ENCODE assay signal across 18 cellular contexts in genomic region chr18:3089579-3089978, GRCh38.
DNase-seq lines count a peak whose midpoint lies in the region; ATAC-seq and TF ChIP-seq lines count a peak whose summit lies in the region.
"Had no signal": no experiment of that assay in that cellular context is flagged by ENCODE, and none has a peak within 500 bp of the region (broad histone marks: within the 10 kb centered on the region; RNA-seq: fewer than 3 reads in every experiment).

No MANE protein-coding gene starts in this region.

- H3K9ac ChIP-seq in liver (ENCODE audit: low read depth in 1 of 2, low read length in 2 of 2) = no peak overlapping the region

- no peaks in the 10 kb centered on the region for H3K4me1 Mint-ChIP-seq in Calu3 (ENCODE audit: low read depth, unreplicated experiment)
- H3K4me1 Mint-ChIP-seq: B cell, IgD-negative memory B cell had no signal

- CTCF ChIA-PET in Calu3 (lab: Charles Lee) = interaction anchor here (0.5 to 1.2 kb wide), 2 partner anchors 19 to 513 kb away, joined by 3 to 6 read pairs; no protein-coding TSS in a partner anchor

- H3K9me3 Mint-ChIP-seq in Calu3 (ENCODE audit: low read depth, unreplicated experiment) = no peaks in the 10 kb centered on the region
- H3K9me3 Mint-ChIP-seq: CD4-positive, alpha-beta T cell; GM23338; IgD-negative memory B cell; T-helper 1 cell treated with Interleukin-12 subunit alpha and Interleukin-12 subunit beta and Interleukin-4 antibody, amounts not matched to agents 30 μg/mL and 1 μg/mL, for 36 hours had no signal

- no peak overlapping the region for H3K4me3 Mint-ChIP-seq in Calu3 (ENCODE audit: low read depth, unreplicated experiment)
- H3K4me3 Mint-ChIP-seq: B cell; CD4-positive, alpha-beta T cell; GM23338; IgD-negative memory B cell; T-helper 1 cell treated with Interleukin-12 subunit alpha and Interleukin-12 subunit beta and Interleukin-4 antibody, amounts not matched to agents 30 μg/mL and 1 μg/mL, for 36 hours had no signal

- ATAC-seq in body of pancreas = peak; percentile 33
- ATAC-seq: GM23338 had no signal

- H3K27me3 ChIP-seq in body of pancreas = no peaks in the 10 kb centered on the region
- H3K27me3 ChIP-seq in liver (ENCODE audit: control insufficient read depth in 4 of 4, insufficient read depth in 4 of 4, low read length in 3 of 4) = no peaks in the 10 kb centered on the region
- H3K27me3 ChIP-seq in testis = no peaks in the 10 kb centered on the region

- no peak overlapping the region for H3K27ac Mint-ChIP-seq in Calu3 (ENCODE audit: unreplicated experiment)
- H3K27ac Mint-ChIP-seq: B cell; CD4-positive, alpha-beta T cell; GM23338; IgD-negative memory B cell; T-helper 1 cell treated with Interleukin-12 subunit alpha and Interleukin-12 subunit beta and Interleukin-4 antibody, amounts not matched to agents 30 μg/mL and 1 μg/mL, for 36 hours had no signal

- H3K36me3 ChIP-seq in body of pancreas (replicated peaks in 1 of 2; ENCODE audit: insufficient read depth in 1 of 2, low read depth in 2 of 2) = no peaks in the 10 kb centered on the region
- peaks cover 0 to 1% (median 0%) of the 10 kb centered on the region in 4 donors for H3K36me3 ChIP-seq in liver (ENCODE audit: control insufficient read depth in 4 of 4, insufficient read depth in 3 of 4, low read depth in 1 of 4, low read length in 3 of 4)
- H3K36me3 ChIP-seq in testis (ENCODE audit: low read depth, missing control alignments) = no peaks in the 10 kb centered on the region

- TF ChIP-seq CTCF in body of pancreas (IDR thresholded peaks at IDR 0.05) (no peak), liver (IDR thresholded peaks at IDR 0.05; ENCODE audit: low read depth, low read length, missing input control) (no peak), testis (IDR thresholded peaks at IDR 0.05) (no peak), Calu3 (IDR thresholded peaks at IDR 0.05; ENCODE audit: unreplicated experiment) (no peak)

- intact Hi-C loops in body of pancreas (cut with DNase I) (no loop called here), testis (cut with DNase I; ENCODE audit: low total_unique reads) (no loop called here), Calu3 (cut with micrococcal nuclease; ENCODE audit: unreplicated experiment) (no loop called here)

- no peak overlapping the region for H3K4me3 ChIP-seq in body of pancreas
- H3K4me3 ChIP-seq in liver (ENCODE audit: low read depth in 1 of 3, low read length in 3 of 3) = no peak overlapping the region
- no peak overlapping the region for H3K4me3 ChIP-seq in testis
- H3K4me3 ChIP-seq: GM23338 had no signal

- no peaks in the 10 kb centered on the region for H3K27me3 Mint-ChIP-seq in Calu3 (ENCODE audit: unreplicated experiment)
- H3K27me3 Mint-ChIP-seq: B cell; CD4-positive, alpha-beta T cell; IgD-negative memory B cell had no signal

- peak; percentile 9 to 19 for TF ChIP-seq RAD21 in liver (IDR thresholded peaks at IDR 0.05)

- H3K9me3 ChIP-seq in body of pancreas = no peaks in the 10 kb centered on the region
- no peaks in the 10 kb centered on the region for H3K9me3 ChIP-seq in liver (ENCODE audit: control insufficient read depth in 4 of 4, low read length in 3 of 4)
- no peaks in the 10 kb centered on the region for H3K9me3 ChIP-seq in testis

- peak; percentile 83 for DNase-seq in NOMO-1 treated with DMSO at 0.1 percent for 48 hours (lab: John Stamatoyannopoulos, UW; ENCODE audit: unreplicated experiment)
- peak in 1 of 4 donors; percentile 20 for DNase-seq in body of pancreas
- peak; percentile 30 for DNase-seq in testis
- DNase-seq in Calu3 = no peak
- DNase-seq in middle frontal gyrus (ENCODE audit: extremely low spot score, low spot score) = no peak
- no peak for DNase-seq in NCI-H2171 (lab: John Stamatoyannopoulos, UW)
- DNase-seq: CD4-positive, alpha-beta T cell; DMS79; NCI-H1436; NCI-H2081; NCI-H510A treated with DMSO at 0.1 percent for 48 hours; NCI-H82; SHP77 had no signal

- H3K27ac ChIP-seq in body of pancreas (peak overlapping the region in 2 of 4 donors; percentile 24 to 50), liver (ENCODE audit: low read depth in 1 of 2, low read length in 2 of 2) (no peak overlapping the region), testis (no peak overlapping the region)

- peaks cover 8% of the 10 kb centered on the region for H3K36me3 Mint-ChIP-seq in Calu3 (ENCODE audit: insufficient read depth, unreplicated experiment)

- TF ChIP-seq POLR2A in body of pancreas (IDR thresholded peaks at IDR 0.05) (no peak), testis (IDR thresholded peaks at IDR 0.05) (no peak)

- BruUV-seq in Calu3 (replicated peaks; lab: Mats Ljungman, UMichigan) = no TSS peak

- 27 to 47% methylated on average over 3 of the region's 3 CpGs for WGBS in body of pancreas, 2 donors
- 25% methylated on average over 3 of the region's 3 CpGs for WGBS in liver
- 61 to 68% methylated on average over 3 of the region's 3 CpGs for WGBS in testis, 2 donors

- H3K4me1 ChIP-seq in body of pancreas (peaks cover 24% of the 10 kb centered on the region), liver (ENCODE audit: control insufficient read depth in 4 of 4, insufficient read depth in 4 of 4, low read length in 3 of 4) (peaks cover 0 to 14% (median 8%) of the 10 kb centered on the region in 4 donors), testis (no peaks in the 10 kb centered on the region)

TF ChIP-seq in liver, 16 proteins besides CTCF, POLR2A, EP300 and RAD21:
- no peak for TF ChIP-seq HNF4G (IDR thresholded peaks at IDR 0.05)
- peak; percentile 16 for TF ChIP-seq YY1 (IDR thresholded peaks at IDR 0.05)
- no peak for TF ChIP-seq NR2F2 (IDR thresholded peaks at IDR 0.05)
- peak; percentile 31 to 38 for TF ChIP-seq HNF4A (conservative IDR thresholded peaks at IDR 0.05)
- peak; percentile 34 to 38 for TF ChIP-seq RXRA (IDR thresholded peaks at IDR 0.05)
- TF ChIP-seq JUND (IDR thresholded peaks at IDR 0.05) = peak; percentile 44 to 64
- TF ChIP-seq, protein P1, sequence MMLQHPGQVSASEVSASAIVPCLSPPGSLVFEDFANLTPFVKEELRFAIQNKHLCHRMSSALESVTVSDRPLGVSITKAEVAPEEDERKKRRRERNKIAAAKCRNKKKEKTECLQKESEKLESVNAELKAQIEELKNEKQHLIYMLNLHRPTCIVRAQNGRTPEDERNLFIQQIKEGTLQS (IDR thresholded peaks at IDR 0.05) = peak; percentile 13
- TF ChIP-seq FOXA1 (IDR thresholded peaks at IDR 0.05) = no peak
- peak; percentile 35 for TF ChIP-seq SP1 (IDR thresholded peaks at IDR 0.05)
- no peak for TF ChIP-seq REST (IDR thresholded peaks at IDR 0.05)

Comparison
In these comparisons a context has a peak if more than half of its experiments do, and no peak if none do; other contexts are left out.
1. DNase-seq: peak in NOMO-1 treated with DMSO at 0.1 percent for 48 hours (single experiment) and testis (single experiment); none in Calu3 (single experiment), middle frontal gyrus (single experiment) and NCI-H2171 (single experiment).